1 cellular context compared by ENCODE assay signal in the genomic region with DNA sequence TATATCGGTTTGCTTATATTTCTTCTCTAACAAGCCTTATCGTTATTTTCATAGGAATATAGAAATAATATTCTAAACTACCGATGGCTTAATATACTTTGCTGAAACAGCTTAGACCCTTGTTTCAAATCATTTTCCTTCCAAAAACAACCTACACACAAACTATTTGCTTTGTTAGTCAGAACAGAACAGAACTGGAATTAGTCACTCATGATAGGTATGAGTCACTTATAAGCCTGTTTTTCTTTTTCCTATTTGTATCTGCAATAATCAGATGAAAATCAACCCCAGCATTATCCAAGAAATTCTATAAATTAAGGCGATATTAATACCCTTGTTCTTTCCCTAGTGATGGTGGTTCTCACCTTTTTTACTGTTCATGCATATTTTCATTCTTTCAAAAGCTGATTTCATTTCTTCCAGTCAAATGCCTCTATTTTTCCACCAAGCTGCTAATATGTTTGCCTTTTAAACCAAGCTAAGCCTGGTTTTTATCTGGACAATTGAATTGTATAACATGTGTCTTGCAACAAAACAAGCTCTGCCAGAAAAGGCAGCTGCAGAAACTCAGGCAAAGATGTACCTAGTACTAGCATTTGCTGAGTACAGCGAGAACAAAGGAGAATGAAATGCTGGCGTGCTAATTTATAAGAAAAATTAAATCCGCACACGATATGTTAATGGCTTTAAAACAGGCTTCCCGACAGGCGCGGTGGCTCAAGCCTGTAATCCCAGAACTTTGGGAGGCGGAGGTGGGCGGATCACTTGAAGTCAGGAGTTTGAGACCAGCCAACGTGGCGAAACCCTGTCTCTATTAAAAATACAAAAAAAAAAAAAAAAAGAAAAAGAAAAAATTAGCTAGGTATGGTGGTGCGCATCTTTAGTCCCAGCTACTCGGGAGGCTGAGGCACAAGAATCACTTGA.
TF ChIP-seq lines count a peak whose summit lies in the region.

No MANE protein-coding gene starts in this region.

TF ChIP-seq in SK-N-SH treated with all-trans-retinoic acid at 6 μM for 48 hours, 23 proteins besides CTCF, POLR2A, EP300 and RAD21 (continued from another document):
- TF ChIP-seq, protein P1, sequence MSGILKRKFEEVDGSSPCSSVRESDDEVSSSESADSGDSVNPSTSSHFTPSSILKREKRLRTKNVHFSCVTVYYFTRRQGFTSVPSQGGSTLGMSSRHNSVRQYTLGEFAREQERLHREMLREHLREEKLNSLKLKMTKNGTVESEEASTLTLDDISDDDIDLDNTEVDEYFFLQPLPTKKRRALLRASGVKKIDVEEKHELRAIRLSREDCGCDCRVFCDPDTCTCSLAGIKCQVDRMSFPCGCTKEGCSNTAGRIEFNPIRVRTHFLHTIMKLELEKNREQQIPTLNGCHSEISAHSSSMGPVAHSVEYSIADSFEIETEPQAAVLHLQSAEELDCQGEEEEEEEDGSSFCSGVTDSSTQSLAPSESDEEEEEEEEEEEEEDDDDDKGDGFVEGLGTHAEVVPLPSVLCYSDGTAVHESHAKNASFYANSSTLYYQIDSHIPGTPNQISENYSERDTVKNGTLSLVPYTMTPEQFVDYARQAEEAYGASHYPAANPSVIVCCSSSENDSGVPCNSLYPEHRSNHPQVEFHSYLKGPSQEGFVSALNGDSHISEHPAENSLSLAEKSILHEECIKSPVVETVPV (CRISPR knock-in tag; IDR thresholded peaks at IDR 0.05) = no peak
- TF ChIP-seq, protein P2, sequence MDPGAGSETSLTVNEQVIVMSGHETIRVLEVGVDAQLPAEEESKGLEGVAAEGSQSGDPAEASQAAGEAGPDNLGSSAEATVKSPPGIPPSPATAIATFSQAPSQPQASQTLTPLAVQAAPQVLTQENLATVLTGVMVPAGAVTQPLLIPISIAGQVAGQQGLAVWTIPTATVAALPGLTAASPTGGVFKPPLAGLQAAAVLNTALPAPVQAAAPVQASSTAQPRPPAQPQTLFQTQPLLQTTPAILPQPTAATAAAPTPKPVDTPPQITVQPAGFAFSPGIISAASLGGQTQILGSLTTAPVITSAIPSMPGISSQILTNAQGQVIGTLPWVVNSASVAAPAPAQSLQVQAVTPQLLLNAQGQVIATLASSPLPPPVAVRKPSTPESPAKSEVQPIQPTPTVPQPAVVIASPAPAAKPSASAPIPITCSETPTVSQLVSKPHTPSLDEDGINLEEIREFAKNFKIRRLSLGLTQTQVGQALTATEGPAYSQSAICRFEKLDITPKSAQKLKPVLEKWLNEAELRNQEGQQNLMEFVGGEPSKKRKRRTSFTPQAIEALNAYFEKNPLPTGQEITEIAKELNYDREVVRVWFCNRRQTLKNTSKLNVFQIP (CRISPR knock-in tag; IDR thresholded peaks at IDR 0.05; ENCODE audit: borderline replicate concordance, low read depth) = no peak
- no peak for TF ChIP-seq ZFP3 (CRISPR knock-in tag; IDR thresholded peaks at IDR 0.05)
